Comparison of ENCODE assay signal across 2 cellular contexts in genomic region chr10:124688889-124689670, GRCh38.
TF ChIP-seq lines count a peak whose summit lies in the region.

No MANE protein-coding gene starts in this region.

TF ChIP-seq in HepG2, 621 proteins besides CTCF, POLR2A, EP300 and RAD21:
- no peak for TF ChIP-seq SNAPC4 (CRISPR knock-in tag; IDR thresholded peaks at IDR 0.05)
- TF ChIP-seq ZNF710 (CRISPR knock-in tag; IDR thresholded peaks at IDR 0.05; ENCODE audit: borderline replicate concordance) = no peak

TF ChIP-seq in GM12878, 131 proteins besides CTCF, POLR2A, EP300 and RAD21 (continues in another document):
- TF ChIP-seq RBBP5 (conservative IDR thresholded peaks at IDR 0.05) (no peak), NFIC (IDR thresholded peaks at IDR 0.05; ENCODE audit: low read depth, low read length) (peak; percentile 83), EGR1 (IDR thresholded peaks at IDR 0.05; ENCODE audit: borderline replicate concordance in 1 of 2, low read depth in 2 of 2, low read length in 2 of 2) (no peak), MLLT1 (IDR thresholded peaks at IDR 0.05) (peak; percentile 90), ATF2 (IDR thresholded peaks at IDR 0.05; ENCODE audit: low read length) (peak; percentile 86), TCF12 (IDR thresholded peaks at IDR 0.05; ENCODE audit: low read depth, low read length) (0 out of 2 replicates have a peak, but pooled peaks have one; percentile 63), HCFC1 (IDR thresholded peaks at IDR 0.05; ENCODE audit: low read length) (no peak), ATF3 (IDR thresholded peaks at IDR 0.05; ENCODE audit: borderline replicate concordance, extremely low read depth, low read depth, low read length) (no peak), FOS (IDR thresholded peaks at IDR 0.05; ENCODE audit: borderline replicate concordance, extremely low read depth, insufficient read length) (no peak), WRNIP1 (IDR thresholded peaks at IDR 0.05; ENCODE audit: borderline replicate concordance, low read depth, low read length) (no peak), SUZ12 (IDR thresholded peaks at IDR 0.05; ENCODE audit: unreplicated experiment) (no peak), BCLAF1 (IDR thresholded peaks at IDR 0.05) (no peak), HDGF (IDR thresholded peaks at IDR 0.05) (no peak), DPF2 (IDR thresholded peaks at IDR 0.05) (peak; percentile 95), E4F1 (IDR thresholded peaks at IDR 0.05; ENCODE audit: borderline replicate concordance, partially characterized antibody) (no peak), BCL3 (IDR thresholded peaks at IDR 0.05; ENCODE audit: borderline replicate concordance, insufficient read depth, low read depth, low read length, poor library complexity, severe bottlenecking) (peak; percentile 91), CBFB (IDR thresholded peaks at IDR 0.05; ENCODE audit: low read depth) (peak; percentile 83), LARP7 (IDR thresholded peaks at IDR 0.05) (no peak), FOXM1 (IDR thresholded peaks at IDR 0.05; ENCODE audit: low read depth, low read length) (peak; percentile 77; the same call in 1 of the 2 replicates), ZZZ3 (IDR thresholded peaks at IDR 0.05; ENCODE audit: control insufficient read depth, insufficient read length, low read depth) (no peak), RELA (IDR thresholded peaks at IDR 0.05; ENCODE audit: borderline replicate concordance, partially characterized antibody) (peak; percentile 76), SUPT20H (IDR thresholded peaks at IDR 0.05; ENCODE audit: borderline replicate concordance, control insufficient read depth, low read depth, low read length) (no peak), ZNF384 (IDR thresholded peaks at IDR 0.05; ENCODE audit: borderline replicate concordance, low read depth, low read length) (no peak), SMAD1 (IDR thresholded peaks at IDR 0.05; ENCODE audit: low read depth, partially characterized antibody) (peak; percentile 60), SKIL (IDR thresholded peaks at IDR 0.05; ENCODE audit: low read depth, poor library complexity, severe bottlenecking) (peak; percentile 95), ESRRA (IDR thresholded peaks at IDR 0.05; ENCODE audit: low read length) (no peak), REST (IDR thresholded peaks at IDR 0.05; ENCODE audit: low read depth, low read length) (peak; percentile 32; the same call in 1 of the 2 replicates), ZNF622 (IDR thresholded peaks at IDR 0.05) (no peak), TCF3 (IDR thresholded peaks at IDR 0.05; ENCODE audit: borderline replicate concordance, insufficient read depth, low read depth, low read length) (peak; percentile 57; the same call in 1 of the 2 replicates), MAX (IDR thresholded peaks at IDR 0.05; ENCODE audit: low read depth, low read length) (peak; percentile 74; the same call in 1 of the 2 replicates), HDAC2 (IDR thresholded peaks at IDR 0.05) (no peak), SRF (IDR thresholded peaks at IDR 0.05; ENCODE audit: low read depth in 2 of 2, low read length in 2 of 2) (0 out of 4 replicates have a peak, but pooled peaks of 1 of the 2 experiments have one; percentile 60), JUNB (IDR thresholded peaks at IDR 0.05) (peak; percentile 95), TARDBP (IDR thresholded peaks at IDR 0.05; ENCODE audit: borderline replicate concordance) (no peak), IKZF1 (conservative IDR thresholded peaks at IDR 0.05) (peak; percentile 81), ZNF24 (IDR thresholded peaks at IDR 0.05) (peak; percentile 88), HDAC6 (IDR thresholded peaks at IDR 0.05; ENCODE audit: unreplicated experiment) (no peak), PBX3 (IDR thresholded peaks at IDR 0.05; ENCODE audit: insufficient replicate concordance, low read depth, low read length) (peak; percentile 62), RUNX3 (IDR thresholded peaks at IDR 0.05; ENCODE audit: low read length) (peak; percentile 96), IKZF2 (IDR thresholded peaks at IDR 0.05) (peak; percentile 88 to 89; a peak in 3 of 4 replicates), TBL1XR1 (IDR thresholded peaks at IDR 0.05; ENCODE audit: low read depth, low read length) (peak; percentile 78; the same call in 1 of the 2 replicates)
